10 cellular contexts compared by ENCODE assay signal in the genomic region with DNA sequence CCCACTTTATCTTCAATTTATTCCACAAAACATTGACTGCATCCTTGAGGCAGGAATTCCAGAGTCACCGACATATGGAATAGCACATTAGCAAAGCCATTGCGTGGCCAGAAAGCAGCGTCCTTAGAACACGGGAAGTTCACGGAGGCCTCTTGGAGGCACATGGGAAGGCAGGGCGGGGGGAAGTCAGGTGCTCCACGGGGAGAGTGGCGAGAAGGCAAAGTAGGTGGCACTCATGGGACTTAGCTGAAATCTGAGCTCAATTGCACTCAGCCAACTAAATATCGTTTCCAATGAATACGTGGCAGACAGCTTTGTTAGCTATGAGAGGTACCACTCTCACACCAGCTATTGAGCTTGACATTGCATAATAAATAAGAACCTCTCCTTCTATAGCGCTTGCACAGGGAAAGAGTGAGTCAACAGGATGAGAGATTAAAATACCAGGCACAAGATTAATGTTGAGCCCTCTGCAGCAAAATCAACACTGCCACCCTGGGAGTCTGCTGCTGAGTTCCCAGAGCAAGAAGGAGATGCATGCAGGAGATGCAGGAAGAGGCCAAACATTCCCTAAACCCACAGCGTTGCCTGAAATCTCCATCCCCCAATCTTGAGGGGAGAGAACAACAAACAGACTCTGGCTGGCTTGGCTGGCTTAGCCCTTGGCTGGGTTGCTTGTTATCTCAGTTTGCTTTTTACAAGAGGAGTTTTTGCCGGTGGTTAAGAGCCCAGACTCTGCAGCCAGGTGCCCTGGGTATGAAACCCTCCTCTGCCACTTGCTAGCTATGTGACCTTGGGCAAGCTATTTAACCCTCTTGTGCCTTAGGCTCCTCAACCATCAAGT. TPM values are rescaled to one million over a fixed set of nuclear protein-coding genes. Genes with fewer than 3 reads are reported as not detected.
DNase-seq lines count a peak whose midpoint lies in the region; TF ChIP-seq lines count a peak whose summit lies in the region.
"Had no signal": no experiment of that assay in that cellular context is flagged by ENCODE, and none has a peak within 500 bp of the region (broad histone marks: within the 10 kb centered on the region; RNA-seq: fewer than 3 reads in every experiment).

No MANE protein-coding gene starts in this region.

- H3K79me2 ChIP-seq in neural progenitor cell (ENCODE audit: low read depth), result no peaks in the 10 kb centered on the region

- H3K9me3 ChIP-seq in neural progenitor cell (ENCODE audit: low read depth), result no peaks in the 10 kb centered on the region

- H3K4me3 Mint-ChIP-seq in neural progenitor cell, result no peak overlapping the region
- H3K4me3 Mint-ChIP-seq: stimulated activated naive CD8-positive, alpha-beta T cell treated with anti-CD3 and anti-CD28 coated beads, Interleukin-15, Interleukin-2, amounts not matched to agents 100 ng/mL and 50 ng/mL, for 24 hours had no signal

- H2AFZ ChIP-seq in neural progenitor cell (replicated peaks), result no peak overlapping the region

- H3K4me2 ChIP-seq in neural progenitor cell, result no peak overlapping the region

- no peaks in the 10 kb centered on the region for H3K36me3 Mint-ChIP-seq in neural progenitor cell

- no peak overlapping the region for H3K9ac ChIP-seq in neural progenitor cell

- H3K9me3 Mint-ChIP-seq in neural progenitor cell, result no peaks in the 10 kb centered on the region
- H3K9me3 Mint-ChIP-seq: stimulated activated naive CD8-positive, alpha-beta T cell treated with anti-CD3 and anti-CD28 coated beads, Interleukin-15, Interleukin-2, amounts not matched to agents 100 ng/mL and 50 ng/mL, for 24 hours had no signal

- TF ChIP-seq CTCF in neural progenitor cell (IDR thresholded peaks at IDR 0.05), result no peak

- H3K27me3 Mint-ChIP-seq in neural progenitor cell (ENCODE audit: insufficient read depth, low read depth), result peaks cover 10% of the 10 kb centered on the region

- H3K27me3 ChIP-seq in neural progenitor cell, result no peaks in the 10 kb centered on the region

- peaks cover 6% of the 10 kb centered on the region for H3K4me1 ChIP-seq in neural progenitor cell

- peaks cover 36% of the 10 kb centered on the region for H3K4me1 Mint-ChIP-seq in neural progenitor cell

- DNase-seq in Daoy (ENCODE audit: low read depth) (peak; percentile 96), NCI-H2107 (lab: John Stamatoyannopoulos, UW) (peak; percentile 76), T47D (ENCODE audit: low read depth in 1 of 2, low spot score in 1 of 2) (peak; percentile 7 to 87), neural progenitor cell (ENCODE audit: low spot score) (no peak), HuH-7 (ENCODE audit: low spot score) (no peak), middle frontal gyrus (ENCODE audit: extremely low spot score, low spot score) (no peak)
- DNase-seq in activated CD8-positive, alpha-beta memory T cell treated with anti-CD3 and anti-CD28 coated beads, Interleukin-2, amount 50 U/mL, for 48 hours, result no peak
- no peak for DNase-seq in activated T-cell treated with anti-CD3 and anti-CD28 coated beads, Interleukin-2, amount 50 U/mL, for 1 hour
- DNase-seq: activated naive CD4-positive, alpha-beta T cell treated with anti-CD3 and anti-CD28 coated beads, Interleukin-2, amount 50 U/mL, for 16 hours had no signal

- in situ Hi-C loops in T47D (cut with HindIII; ENCODE audit: low pct_unique_long_range_greater_than_20kb, low sequenced_read_pairs), result no loop called here

- no peaks in the 10 kb centered on the region for H4K20me1 ChIP-seq in neural progenitor cell (ENCODE audit: low read depth)

- H3K4me3 ChIP-seq in neural progenitor cell, result no peak overlapping the region

- no peaks in the 10 kb centered on the region for H3F3A ChIP-seq in neural progenitor cell (ENCODE audit: low read depth)

- H3K27ac ChIP-seq in neural progenitor cell, result no peak overlapping the region

- H3K27ac Mint-ChIP-seq in neural progenitor cell, result peak overlapping the region; percentile 18
- H3K27ac Mint-ChIP-seq: stimulated activated naive CD8-positive, alpha-beta T cell treated with anti-CD3 and anti-CD28 coated beads, Interleukin-15, Interleukin-2, amounts not matched to agents 100 ng/mL and 50 ng/mL, for 24 hours had no signal

- H3K36me3 ChIP-seq in neural progenitor cell, result no peaks in the 10 kb centered on the region

RNA-seq across cellular contexts. Expression of gene ABCC12, which starts 28.8 kb away (rescaled TPM):
- total RNA-seq in Daoy (2014; rRNA removed; shearing (Covaris generic)), result not detected in 2 replicates
- total RNA-seq in neural progenitor cell (ENCODE audit: low replicate concordance), result 0.06 and 0.12 TPM in 2 replicates

Comparison
In these comparisons a context has a peak if more than half of its experiments do, and no peak if none do; other contexts are left out.
1. DNase-seq: peak in Daoy (single experiment), NCI-H2107 (single experiment) and T47D (2 of 2); none in neural progenitor cell (single experiment), activated CD8-positive, alpha-beta memory T cell treated with anti-CD3 and anti-CD28 coated beads, Interleukin-2, amount 50 U/mL, for 48 hours (single experiment), HuH-7 (single experiment), activated T-cell treated with anti-CD3 and anti-CD28 coated beads, Interleukin-2, amount 50 U/mL, for 1 hour (single experiment) and middle frontal gyrus (single experiment).